ENCODE assay signal across 8 cellular contexts in genomic region chr11:107898270-107898669, GRCh38. TPM values are rescaled to one million over a fixed set of nuclear protein-coding genes. Genes with fewer than 3 reads are reported as not detected.
DNase-seq lines count a peak whose midpoint lies in the region; ATAC-seq and TF ChIP-seq lines count a peak whose summit lies in the region.

No MANE protein-coding gene starts in this region.

- ATAC-seq in GM21515 (IDR thresholded peaks at IDR 0.05; ENCODE audit: unreplicated experiment) (peak; percentile 83), lung (ENCODE audit: insufficient read depth, low FRiP score) (no peak)

- no peak overlapping the region for H3K4me3 ChIP-seq in lung

- no peak overlapping the region for H3K27ac ChIP-seq in lung (ENCODE audit: low read depth in 1 of 2, low read length in 1 of 2)
- no peak overlapping the region for H3K27ac ChIP-seq in substantia nigra (ENCODE audit: low read depth, low read length, poor library complexity, severe bottlenecking)

- peak; percentile 51 for DNase-seq in DMS53 (lab: John Stamatoyannopoulos, UW)
- DNase-seq in DMS53 treated with DMSO at 0.1 percent for 48 hours (lab: John Stamatoyannopoulos, UW; ENCODE audit: unreplicated experiment), result no peak
- peak; percentile 51 for DNase-seq in M059J (ENCODE audit: low read depth)
- DNase-seq in astrocyte of the hippocampus (ENCODE audit: low read depth, low spot score), result peak; percentile 65
- DNase-seq in lung (ENCODE audit: low spot score), result no peak
- DNase-seq in dedifferentiated amniotic fluid mesenchymal stem cell (ENCODE audit: extremely low spot score), result no peak
- DNase-seq in substantia nigra (lab: John Stamatoyannopoulos, UW), result no peak

- H3K4me1 ChIP-seq in lung (ENCODE audit: control insufficient read depth in 2 of 2, insufficient read depth in 2 of 2, low read length in 2 of 2), result no peaks in the 10 kb centered on the region

- no peaks in the 10 kb centered on the region for H3K27me3 ChIP-seq in lung (ENCODE audit: control insufficient read depth, insufficient read depth)

- H3K9me3 ChIP-seq in lung (ENCODE audit: control insufficient read depth in 2 of 2, insufficient read depth in 1 of 2, low read length in 1 of 2), result no peaks in the 10 kb centered on the region

- H3K36me3 ChIP-seq in lung (ENCODE audit: control insufficient read depth in 2 of 2, insufficient read depth in 2 of 2, low read length in 2 of 2), result no peaks in the 10 kb centered on the region

- peak; percentile 24 for TF ChIP-seq CTCF in lung (IDR thresholded peaks at IDR 0.05; ENCODE audit: control extremely low read depth, extremely low read depth)

- WGBS in lung, 2 donors, result 37 to 58% methylated on average over 1 of the region's 1 CpG

RNA-seq across cellular contexts. Expression of gene RAB39A, which starts 30.0 kb away (rescaled TPM):
- 0.10 and 1.2 TPM in 2 replicates for total RNA-seq in M059J (2014; rRNA removed; shearing (Covaris generic))
- 1 to 10 TPM; 2.0 to 3.6 TPM for total RNA-seq in lung
- 1 to 10 TPM in 1 of 2 donors, under 1 TPM in 1; 0.30 to 3.0 TPM for polyA plus RNA-seq in lung

RNA-seq across cellular contexts. Expression of gene SLC35F2, which starts 39.7 kb away (rescaled TPM):
- 26.4 and 33.4 TPM in 2 replicates for total RNA-seq in M059J (2014; rRNA removed; shearing (Covaris generic))
- 10 to 100 TPM in 1 of 2 donors, 1 to 10 TPM in 1; 6.0 to 15.7 TPM for total RNA-seq in lung
- polyA plus RNA-seq in lung, result 1 to 10 TPM; 5.1 to 5.5 TPM

Comparison
In these comparisons a context has a peak if more than half of its experiments do, and no peak if none do; other contexts are left out.
1. DNase-seq: peak in DMS53 (single experiment), M059J (single experiment) and astrocyte of the hippocampus (single experiment); none in DMS53 treated with DMSO at 0.1 percent for 48 hours (single experiment), lung (single experiment), dedifferentiated amniotic fluid mesenchymal stem cell (single experiment) and substantia nigra (0 of 49).